In the genomic region with DNA sequence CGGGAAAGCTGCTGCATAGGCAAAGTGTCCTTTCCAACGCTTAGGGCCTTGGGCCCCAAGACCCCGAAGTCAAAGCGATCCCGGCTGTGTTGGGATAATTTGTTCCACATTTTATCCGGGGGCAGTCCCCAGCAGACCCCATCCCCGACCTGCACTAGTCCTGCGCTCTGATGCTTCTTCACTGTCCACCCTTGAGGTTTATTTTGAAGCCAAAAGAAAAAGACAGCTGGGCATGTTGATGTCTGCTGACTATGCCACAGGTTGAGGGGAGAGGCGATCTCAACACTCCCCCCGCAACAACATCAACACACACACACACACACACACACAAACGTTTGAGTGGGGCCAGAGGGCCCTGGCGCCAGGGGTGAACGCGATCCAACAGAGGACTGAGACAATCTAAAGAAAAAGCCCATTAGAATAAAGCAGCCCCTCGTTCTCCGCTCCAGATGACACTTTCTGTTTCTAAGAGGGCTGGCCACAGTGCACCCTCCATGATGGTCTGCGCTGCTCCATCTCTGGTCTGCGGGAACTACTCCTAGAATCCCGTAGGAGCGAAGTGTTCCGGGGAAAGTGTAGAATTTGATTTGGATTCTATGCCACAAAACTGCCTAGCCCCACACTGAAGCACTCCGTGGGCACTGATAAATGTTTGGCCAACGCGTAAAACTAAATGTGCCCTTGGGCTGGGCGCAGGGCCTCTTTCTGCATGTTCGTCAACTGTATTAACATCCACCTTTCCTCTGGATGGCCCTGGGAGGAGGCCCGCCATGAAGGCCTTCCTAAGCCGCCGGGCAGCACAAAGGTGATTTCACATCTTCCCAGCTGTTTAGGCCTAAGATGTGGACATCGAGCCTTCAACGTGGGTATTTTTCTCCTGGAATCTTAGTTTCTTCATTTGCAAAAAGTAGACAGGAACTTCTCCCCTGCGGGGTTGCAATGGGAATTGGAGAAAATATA, we compare ENCODE assay signal across 1 cellular context.
TF ChIP-seq lines count a peak whose summit lies in the region.

No MANE protein-coding gene starts in this region.

TF ChIP-seq in endothelial cell of umbilical vein, 7 proteins besides CTCF, POLR2A, EP300 and RAD21 (continued from another document):
- TF ChIP-seq, protein P1, sequence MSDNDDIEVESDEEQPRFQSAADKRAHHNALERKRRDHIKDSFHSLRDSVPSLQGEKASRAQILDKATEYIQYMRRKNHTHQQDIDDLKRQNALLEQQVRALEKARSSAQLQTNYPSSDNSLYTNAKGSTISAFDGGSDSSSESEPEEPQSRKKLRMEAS (IDR thresholded peaks at IDR 0.05; ENCODE audit: insufficient read depth, insufficient read length), result no peak
TF ChIP-seq in endothelial cell of umbilical vein: peak in this region for 1.
